In the genomic region with DNA sequence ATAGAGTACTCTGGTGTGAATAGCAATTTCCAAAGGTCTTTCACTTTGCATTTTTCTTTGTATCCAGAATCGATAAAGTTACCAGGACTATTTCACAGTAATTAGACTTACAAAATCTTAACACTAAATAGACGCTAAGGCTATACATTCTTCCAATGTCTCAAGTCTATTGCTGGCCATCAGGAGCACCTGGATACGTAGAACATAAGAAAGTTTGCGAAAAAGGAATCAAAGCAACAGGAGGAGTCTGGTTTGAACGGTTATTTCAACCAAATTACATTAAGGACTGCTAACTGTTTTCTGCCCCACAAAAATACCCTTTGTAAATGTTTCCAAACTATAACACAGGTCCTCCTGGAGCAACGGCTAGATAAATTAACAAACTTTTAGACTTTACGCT, we compare ENCODE assay signal across 9 cellular contexts.
DNase-seq lines count a peak whose midpoint lies in the region; ATAC-seq and TF ChIP-seq lines count a peak whose summit lies in the region.
"Had no signal": no experiment of that assay in that cellular context is flagged by ENCODE, and none has a peak within 500 bp of the region (broad histone marks: within the 10 kb centered on the region; RNA-seq: fewer than 3 reads in every experiment).

No MANE protein-coding gene starts in this region.

- peak overlapping the region; percentile 98 to 100 (median 100) for H3K9ac ChIP-seq in BLaER1 treated with 17β-estradiol and CSF1 and Interleukin-3, amounts not matched to agents 10 nM and 100 nM

- no peak for ATAC-seq in central memory CD8-positive, alpha-beta T cell (replicated peaks; ENCODE audit: extremely low read depth, poor library complexity, severe bottlenecking)
- ATAC-seq in GM19351 (IDR thresholded peaks at IDR 0.05; ENCODE audit: unreplicated experiment), result no peak
- ATAC-seq: activated CD4-positive, CD25-positive, alpha-beta regulatory T cell treated with anti-CD3 and anti-CD28 coated beads, Interleukin-2, amount 50 U/mL, for 24 hours had no signal

- peaks cover 18 to 29% (median 25%) of the 10 kb centered on the region in 11 experiments for H3K36me3 ChIP-seq in BLaER1 treated with 17β-estradiol and CSF1 and Interleukin-3, amounts not matched to agents 10 nM and 100 nM
- H3K36me3 ChIP-seq in KOPT-K1 (ENCODE audit: insufficient read depth, low read length), result peaks cover 25% of the 10 kb centered on the region

- peak overlapping the region; percentile 56 to 84 (median 68) for H3K4me3 ChIP-seq in BLaER1 treated with 17β-estradiol and CSF1 and Interleukin-3, amounts not matched to agents 10 nM and 100 nM

- H3K4me2 ChIP-seq in BLaER1 treated with 17β-estradiol and CSF1 and Interleukin-3, amounts not matched to agents 10 nM and 100 nM, result peak overlapping the region; percentile 79 to 97 (median 88)

- peaks cover 28 to 31% (median 30%) of the 10 kb centered on the region in 11 experiments for H4K20me1 ChIP-seq in BLaER1 treated with 17β-estradiol and CSF1 and Interleukin-3, amounts not matched to agents 10 nM and 100 nM

- no peak for TF ChIP-seq CTCF in nephron (IDR thresholded peaks at IDR 0.05; ENCODE audit: unreplicated experiment in 3 of 3)

- H3K36me3 Mint-ChIP-seq in central memory CD8-positive, alpha-beta T cell (ENCODE audit: insufficient read depth), result peaks cover 45% of the 10 kb centered on the region
- peaks cover 17% of the 10 kb centered on the region for H3K36me3 Mint-ChIP-seq in nephron (ENCODE audit: low read depth)

- peak overlapping the region; percentile 89 for H3K4me3 Mint-ChIP-seq in central memory CD8-positive, alpha-beta T cell
- peak overlapping the region; percentile 91 to 95 (median 93) for H3K4me3 Mint-ChIP-seq in nephron

- peak overlapping the region; percentile 96 to 100 (median 100) for H3K27ac ChIP-seq in BLaER1 treated with 17β-estradiol and CSF1 and Interleukin-3, amounts not matched to agents 10 nM and 100 nM
- peak overlapping the region; percentile 86 for H3K27ac ChIP-seq in KOPT-K1 (ENCODE audit: low read depth, low read length, poor library complexity, severe bottlenecking)

- DNase-seq in central memory CD8-positive, alpha-beta T cell (ENCODE audit: low spot score in 2 of 2), result no peak
- DNase-seq in iPS-NIHi11 (ENCODE audit: low spot score) (no peak), NCI-H2107 (lab: John Stamatoyannopoulos, UW) (no peak), kidney tubule cell (ENCODE audit: low spot score) (no peak)

- H3K27me3 Mint-ChIP-seq in central memory CD8-positive, alpha-beta T cell, result no peaks in the 10 kb centered on the region
- H3K27me3 Mint-ChIP-seq in nephron (ENCODE audit: low read depth), result no peaks in the 10 kb centered on the region

- H3K4me1 ChIP-seq in BLaER1 treated with 17β-estradiol and CSF1 and Interleukin-3, amounts not matched to agents 10 nM and 100 nM, result peaks cover 27 to 41% (median 33%) of the 10 kb centered on the region in 10 experiments

- peak overlapping the region; percentile 99 for H3K27ac Mint-ChIP-seq in central memory CD8-positive, alpha-beta T cell (ENCODE audit: low read depth)
- peak overlapping the region; percentile 100 for H3K27ac Mint-ChIP-seq in nephron

- no peaks in the 10 kb centered on the region for H3K27me3 ChIP-seq in BLaER1 treated with 17β-estradiol and CSF1 and Interleukin-3, amounts not matched to agents 10 nM and 100 nM

- H3K9me3 Mint-ChIP-seq in central memory CD8-positive, alpha-beta T cell, result no peaks in the 10 kb centered on the region
- no peaks in the 10 kb centered on the region for H3K9me3 Mint-ChIP-seq in nephron

- H3K9me3 ChIP-seq in BLaER1 treated with 17β-estradiol and CSF1 and Interleukin-3, amounts not matched to agents 10 nM and 100 nM (replicated peaks in 1 of 11), result no peaks in the 10 kb centered on the region
- H3K9me3 ChIP-seq in KOPT-K1 (ENCODE audit: insufficient read depth, low read length, poor library complexity, severe bottlenecking), result no peaks in the 10 kb centered on the region

- peaks cover 26% of the 10 kb centered on the region for H3K4me1 Mint-ChIP-seq in central memory CD8-positive, alpha-beta T cell
- peaks cover 23% of the 10 kb centered on the region for H3K4me1 Mint-ChIP-seq in nephron
